ENCODE assay signal across 11 cellular contexts in genomic region chr19:45161715-45162463, GRCh38. TPM values are rescaled to one million over a fixed set of nuclear protein-coding genes. Genes with fewer than 3 reads are reported as not detected.
DNase-seq lines count a peak whose midpoint lies in the region; TF ChIP-seq lines count a peak whose summit lies in the region.
"Had no signal": no experiment of that assay in that cellular context is flagged by ENCODE, and none has a peak within 500 bp of the region (broad histone marks: within the 10 kb centered on the region; RNA-seq: fewer than 3 reads in every experiment).

No MANE protein-coding gene starts in this region.

- H3K4me1 ChIP-seq in ascending aorta, result no peaks in the 10 kb centered on the region

- no peak overlapping the region for H3K27ac ChIP-seq in ascending aorta
- H3K27ac ChIP-seq: neutrophil had no signal

- no peak overlapping the region for H3K4me3 Mint-ChIP-seq in chondrocyte (ENCODE audit: unreplicated experiment)

- intact Hi-C loops in ascending aorta (cut with DNase I), result loop anchor here (5.0 kb wide), 1 partner anchor 90 kb away; the partner anchor contains the start of gene MARK4

- no peaks in the 10 kb centered on the region for H3K9me3 Mint-ChIP-seq in chondrocyte (ENCODE audit: low read depth)

- peaks cover 4% of the 10 kb centered on the region for H3K27me3 Mint-ChIP-seq in chondrocyte (ENCODE audit: low read depth)

- no peak overlapping the region for H3K4me3 ChIP-seq in ascending aorta

- DNase-seq in AG09319 (ENCODE audit: extremely low read depth, low read depth) (no peak), HuH-7 (ENCODE audit: low spot score) (peak; percentile 93), chondrocyte (ENCODE audit: low spot score) (peak; percentile 89), lung microvascular endothelial cell (ENCODE audit: low read depth in 2 of 2) (peak; percentile 38 to 82), NK-92 (lab: John Stamatoyannopoulos, UW; ENCODE audit: unreplicated experiment) (no peak), GM19238 (ENCODE audit: insufficient read length, low spot score) (no peak), HCEC 1CT (no peak), ascending aorta (ENCODE audit: low spot score in 2 of 2) (no peak)
- DNase-seq: SIG-M5; stimulated activated naive CD4-positive, alpha-beta T cell treated with Interleukin-2 at 50 U/mL for 16 hours had no signal

- no peaks in the 10 kb centered on the region for H3K9me3 ChIP-seq in ascending aorta
- H3K9me3 ChIP-seq: neutrophil had no signal

- H3K36me3 ChIP-seq in ascending aorta, result no peaks in the 10 kb centered on the region
- H3K36me3 ChIP-seq: neutrophil had no signal

- H3K4me1 Mint-ChIP-seq in chondrocyte (ENCODE audit: low read depth), result peaks cover under 1% of the 10 kb centered on the region

- no peak overlapping the region for H3K27ac Mint-ChIP-seq in chondrocyte (ENCODE audit: unreplicated experiment)

- peaks cover 10% of the 10 kb centered on the region for H3K27me3 ChIP-seq in ascending aorta

- peak; percentile 74 for TF ChIP-seq CTCF in AG09319 (IDR thresholded peaks at IDR 0.05; ENCODE audit: low read depth, low read length)
- TF ChIP-seq CTCF in chondrocyte (IDR thresholded peaks at IDR 0.05), result peak; percentile 81
- peak in 1 of 3 experiments; percentile 50 for TF ChIP-seq CTCF in ascending aorta (IDR thresholded peaks at IDR 0.05)

- no peaks in the 10 kb centered on the region for H3K36me3 Mint-ChIP-seq in chondrocyte (ENCODE audit: low read depth)

RNA-seq across cellular contexts. Expression of gene NKPD1, which starts 1.1 kb away (rescaled TPM):
- total RNA-seq in chondrocyte (0.10 to 0.13 TPM in 2 of 3 replicates, not detected in the other), lung microvascular endothelial cell (0.20 and 0.22 TPM in 2 replicates), ascending aorta (not detected)

RNA-seq across cellular contexts. Expression of gene TRAPPC6A, which starts 16.1 kb away (rescaled TPM):
- total RNA-seq in chondrocyte (12.7 to 15.9 TPM (median 13.7 TPM) in 3 replicates), lung microvascular endothelial cell (22.9 and 36.1 TPM in 2 replicates), ascending aorta (18.3 TPM)

RNA-seq across cellular contexts. Expression of gene BLOC1S3, which starts 16.7 kb away (rescaled TPM):
- total RNA-seq in chondrocyte (15.1 to 21.0 TPM (median 17.6 TPM) in 3 replicates), lung microvascular endothelial cell (2.0 and 3.8 TPM in 2 replicates), ascending aorta (0.32 TPM)

Comparison
In these comparisons a context has a peak if more than half of its experiments do, and no peak if none do; other contexts are left out.
1. DNase-seq: peak in HuH-7 (single experiment), chondrocyte (single experiment) and lung microvascular endothelial cell (2 of 2); none in AG09319 (single experiment), NK-92 (single experiment), GM19238 (single experiment), HCEC 1CT (single experiment) and ascending aorta (0 of 2).